Comparison of ENCODE assay signal across 3 cellular contexts in the genomic region with DNA sequence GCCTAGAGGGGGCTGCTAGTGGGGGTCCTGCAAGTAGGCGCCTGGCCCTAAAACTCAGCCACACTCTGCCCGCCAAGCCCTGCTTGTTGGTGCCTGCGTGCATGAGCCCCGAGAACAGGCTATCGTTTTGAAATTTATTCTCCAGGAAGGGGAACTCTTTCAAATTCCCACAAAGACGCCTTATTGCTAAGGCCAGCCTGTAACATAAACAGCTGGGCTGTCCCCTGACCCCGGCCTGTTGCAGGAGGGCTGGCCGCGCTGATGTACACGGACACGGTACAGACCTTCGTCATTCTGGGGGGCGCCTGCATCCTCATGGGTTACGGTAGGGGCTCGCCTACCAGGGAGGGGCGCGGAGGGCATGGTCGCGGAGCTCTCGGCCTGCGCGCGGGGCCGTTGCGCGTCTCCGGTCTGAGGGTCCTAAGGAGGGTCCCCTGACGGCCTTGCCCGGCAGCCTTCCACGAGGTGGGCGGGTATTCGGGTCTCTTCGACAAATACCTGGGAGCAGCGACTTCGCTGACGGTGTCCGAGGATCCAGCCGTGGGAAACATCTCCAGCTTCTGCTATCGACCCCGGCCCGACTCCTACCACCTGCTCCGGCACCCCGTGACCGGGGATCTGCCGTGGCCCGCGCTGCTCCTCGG.
TF ChIP-seq lines count a peak whose summit lies in the region.

No MANE protein-coding gene starts in this region.

TF ChIP-seq in SK-N-SH, 30 proteins besides CTCF, POLR2A, EP300 and RAD21:
- no peak for TF ChIP-seq GABPA (IDR thresholded peaks at IDR 0.05; ENCODE audit: low read depth)
- TF ChIP-seq SMC3 (IDR thresholded peaks at IDR 0.05; ENCODE audit: low read depth, low read length): no peak
- no peak for TF ChIP-seq JUND (IDR thresholded peaks at IDR 0.05)
- TF ChIP-seq FOXM1 (IDR thresholded peaks at IDR 0.05; ENCODE audit: low read depth): no peak
- TF ChIP-seq RCOR1 (IDR thresholded peaks at IDR 0.05; ENCODE audit: low read length): no peak
- TF ChIP-seq, protein P1, sequence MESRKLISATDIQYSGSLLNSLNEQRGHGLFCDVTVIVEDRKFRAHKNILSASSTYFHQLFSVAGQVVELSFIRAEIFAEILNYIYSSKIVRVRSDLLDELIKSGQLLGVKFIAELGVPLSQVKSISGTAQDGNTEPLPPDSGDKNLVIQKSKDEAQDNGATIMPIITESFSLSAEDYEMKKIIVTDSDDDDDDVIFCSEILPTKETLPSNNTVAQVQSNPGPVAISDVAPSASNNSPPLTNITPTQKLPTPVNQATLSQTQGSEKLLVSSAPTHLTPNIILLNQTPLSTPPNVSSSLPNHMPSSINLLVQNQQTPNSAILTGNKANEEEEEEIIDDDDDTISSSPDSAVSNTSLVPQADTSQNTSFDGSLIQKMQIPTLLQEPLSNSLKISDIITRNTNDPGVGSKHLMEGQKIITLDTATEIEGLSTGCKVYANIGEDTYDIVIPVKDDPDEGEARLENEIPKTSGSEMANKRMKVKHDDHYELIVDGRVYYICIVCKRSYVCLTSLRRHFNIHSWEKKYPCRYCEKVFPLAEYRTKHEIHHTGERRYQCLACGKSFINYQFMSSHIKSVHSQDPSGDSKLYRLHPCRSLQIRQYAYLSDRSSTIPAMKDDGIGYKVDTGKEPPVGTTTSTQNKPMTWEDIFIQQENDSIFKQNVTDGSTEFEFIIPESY (IDR thresholded peaks at IDR 0.05; ENCODE audit: borderline replicate concordance, low read depth): no peak
- TF ChIP-seq NFIC (IDR thresholded peaks at IDR 0.05; ENCODE audit: borderline replicate concordance): no peak
- TF ChIP-seq, protein P2, sequence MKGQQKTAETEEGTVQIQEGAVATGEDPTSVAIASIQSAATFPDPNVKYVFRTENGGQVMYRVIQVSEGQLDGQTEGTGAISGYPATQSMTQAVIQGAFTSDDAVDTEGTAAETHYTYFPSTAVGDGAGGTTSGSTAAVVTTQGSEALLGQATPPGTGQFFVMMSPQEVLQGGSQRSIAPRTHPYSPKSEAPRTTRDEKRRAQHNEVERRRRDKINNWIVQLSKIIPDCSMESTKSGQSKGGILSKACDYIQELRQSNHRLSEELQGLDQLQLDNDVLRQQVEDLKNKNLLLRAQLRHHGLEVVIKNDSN (IDR thresholded peaks at IDR 0.05; ENCODE audit: borderline replicate concordance, low read depth): no peak
- no peak for TF ChIP-seq GATA2 (CRISPR knock-in tag; IDR thresholded peaks at IDR 0.05)

TF ChIP-seq in SK-N-SH treated with all-trans-retinoic acid at 6 μM for 48 hours, 23 proteins besides CTCF, POLR2A, EP300 and RAD21 (continues in another document):
- TF ChIP-seq ZFP3 (CRISPR knock-in tag; IDR thresholded peaks at IDR 0.05) (no peak), SNAI2 (CRISPR knock-in tag; IDR thresholded peaks at IDR 0.05) (no peak), BACH2 (CRISPR knock-in tag; IDR thresholded peaks at IDR 0.05; ENCODE audit: borderline replicate concordance) (no peak), ZNF8 (CRISPR knock-in tag; IDR thresholded peaks at IDR 0.05) (no peak), CSDC2 (CRISPR knock-in tag; IDR thresholded peaks at IDR 0.05) (no peak), ARNTL (CRISPR knock-in tag; IDR thresholded peaks at IDR 0.05; ENCODE audit: borderline replicate concordance, low read depth) (no peak), ZNF565 (CRISPR knock-in tag; conservative IDR thresholded peaks at IDR 0.05; ENCODE audit: low read depth) (no peak), ZFP30 (CRISPR knock-in tag; IDR thresholded peaks at IDR 0.05) (no peak)
- TF ChIP-seq, protein P3, sequence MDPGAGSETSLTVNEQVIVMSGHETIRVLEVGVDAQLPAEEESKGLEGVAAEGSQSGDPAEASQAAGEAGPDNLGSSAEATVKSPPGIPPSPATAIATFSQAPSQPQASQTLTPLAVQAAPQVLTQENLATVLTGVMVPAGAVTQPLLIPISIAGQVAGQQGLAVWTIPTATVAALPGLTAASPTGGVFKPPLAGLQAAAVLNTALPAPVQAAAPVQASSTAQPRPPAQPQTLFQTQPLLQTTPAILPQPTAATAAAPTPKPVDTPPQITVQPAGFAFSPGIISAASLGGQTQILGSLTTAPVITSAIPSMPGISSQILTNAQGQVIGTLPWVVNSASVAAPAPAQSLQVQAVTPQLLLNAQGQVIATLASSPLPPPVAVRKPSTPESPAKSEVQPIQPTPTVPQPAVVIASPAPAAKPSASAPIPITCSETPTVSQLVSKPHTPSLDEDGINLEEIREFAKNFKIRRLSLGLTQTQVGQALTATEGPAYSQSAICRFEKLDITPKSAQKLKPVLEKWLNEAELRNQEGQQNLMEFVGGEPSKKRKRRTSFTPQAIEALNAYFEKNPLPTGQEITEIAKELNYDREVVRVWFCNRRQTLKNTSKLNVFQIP (CRISPR knock-in tag; IDR thresholded peaks at IDR 0.05; ENCODE audit: borderline replicate concordance, low read depth): no peak
- TF ChIP-seq, protein P4, sequence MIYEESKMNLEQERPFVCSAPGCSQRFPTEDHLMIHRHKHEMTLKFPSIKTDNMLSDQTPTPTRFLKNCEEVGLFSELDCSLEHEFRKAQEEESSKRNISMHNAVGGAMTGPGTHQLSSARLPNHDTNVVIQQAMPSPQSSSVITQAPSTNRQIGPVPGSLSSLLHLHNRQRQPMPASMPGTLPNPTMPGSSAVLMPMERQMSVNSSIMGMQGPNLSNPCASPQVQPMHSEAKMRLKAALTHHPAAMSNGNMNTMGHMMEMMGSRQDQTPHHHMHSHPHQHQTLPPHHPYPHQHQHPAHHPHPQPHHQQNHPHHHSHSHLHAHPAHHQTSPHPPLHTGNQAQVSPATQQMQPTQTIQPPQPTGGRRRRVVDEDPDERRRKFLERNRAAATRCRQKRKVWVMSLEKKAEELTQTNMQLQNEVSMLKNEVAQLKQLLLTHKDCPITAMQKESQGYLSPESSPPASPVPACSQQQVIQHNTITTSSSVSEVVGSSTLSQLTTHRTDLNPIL (CRISPR knock-in tag; IDR thresholded peaks at IDR 0.05; ENCODE audit: low read depth): no peak
- TF ChIP-seq, protein P5, sequence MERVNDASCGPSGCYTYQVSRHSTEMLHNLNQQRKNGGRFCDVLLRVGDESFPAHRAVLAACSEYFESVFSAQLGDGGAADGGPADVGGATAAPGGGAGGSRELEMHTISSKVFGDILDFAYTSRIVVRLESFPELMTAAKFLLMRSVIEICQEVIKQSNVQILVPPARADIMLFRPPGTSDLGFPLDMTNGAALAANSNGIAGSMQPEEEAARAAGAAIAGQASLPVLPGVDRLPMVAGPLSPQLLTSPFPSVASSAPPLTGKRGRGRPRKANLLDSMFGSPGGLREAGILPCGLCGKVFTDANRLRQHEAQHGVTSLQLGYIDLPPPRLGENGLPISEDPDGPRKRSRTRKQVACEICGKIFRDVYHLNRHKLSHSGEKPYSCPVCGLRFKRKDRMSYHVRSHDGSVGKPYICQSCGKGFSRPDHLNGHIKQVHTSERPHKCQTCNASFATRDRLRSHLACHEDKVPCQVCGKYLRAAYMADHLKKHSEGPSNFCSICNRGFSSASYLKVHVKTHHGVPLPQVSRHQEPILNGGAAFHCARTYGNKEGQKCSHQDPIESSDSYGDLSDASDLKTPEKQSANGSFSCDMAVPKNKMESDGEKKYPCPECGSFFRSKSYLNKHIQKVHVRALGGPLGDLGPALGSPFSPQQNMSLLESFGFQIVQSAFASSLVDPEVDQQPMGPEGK (CRISPR knock-in tag; IDR thresholded peaks at IDR 0.05; ENCODE audit: borderline replicate concordance): no peak
- TF ChIP-seq, protein P6, sequence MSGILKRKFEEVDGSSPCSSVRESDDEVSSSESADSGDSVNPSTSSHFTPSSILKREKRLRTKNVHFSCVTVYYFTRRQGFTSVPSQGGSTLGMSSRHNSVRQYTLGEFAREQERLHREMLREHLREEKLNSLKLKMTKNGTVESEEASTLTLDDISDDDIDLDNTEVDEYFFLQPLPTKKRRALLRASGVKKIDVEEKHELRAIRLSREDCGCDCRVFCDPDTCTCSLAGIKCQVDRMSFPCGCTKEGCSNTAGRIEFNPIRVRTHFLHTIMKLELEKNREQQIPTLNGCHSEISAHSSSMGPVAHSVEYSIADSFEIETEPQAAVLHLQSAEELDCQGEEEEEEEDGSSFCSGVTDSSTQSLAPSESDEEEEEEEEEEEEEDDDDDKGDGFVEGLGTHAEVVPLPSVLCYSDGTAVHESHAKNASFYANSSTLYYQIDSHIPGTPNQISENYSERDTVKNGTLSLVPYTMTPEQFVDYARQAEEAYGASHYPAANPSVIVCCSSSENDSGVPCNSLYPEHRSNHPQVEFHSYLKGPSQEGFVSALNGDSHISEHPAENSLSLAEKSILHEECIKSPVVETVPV (CRISPR knock-in tag; IDR thresholded peaks at IDR 0.05): no peak

TF ChIP-seq in HepG2, 621 proteins besides CTCF, POLR2A, EP300 and RAD21:
- TF ChIP-seq ZSCAN29 (CRISPR knock-in tag; conservative IDR thresholded peaks at IDR 0.05): no peak
- TF ChIP-seq ZC3H13 (CRISPR knock-in tag; IDR thresholded peaks at IDR 0.05): peak; percentile 49; the same call in 1 of the 2 replicates
- TF ChIP-seq, protein P7, sequence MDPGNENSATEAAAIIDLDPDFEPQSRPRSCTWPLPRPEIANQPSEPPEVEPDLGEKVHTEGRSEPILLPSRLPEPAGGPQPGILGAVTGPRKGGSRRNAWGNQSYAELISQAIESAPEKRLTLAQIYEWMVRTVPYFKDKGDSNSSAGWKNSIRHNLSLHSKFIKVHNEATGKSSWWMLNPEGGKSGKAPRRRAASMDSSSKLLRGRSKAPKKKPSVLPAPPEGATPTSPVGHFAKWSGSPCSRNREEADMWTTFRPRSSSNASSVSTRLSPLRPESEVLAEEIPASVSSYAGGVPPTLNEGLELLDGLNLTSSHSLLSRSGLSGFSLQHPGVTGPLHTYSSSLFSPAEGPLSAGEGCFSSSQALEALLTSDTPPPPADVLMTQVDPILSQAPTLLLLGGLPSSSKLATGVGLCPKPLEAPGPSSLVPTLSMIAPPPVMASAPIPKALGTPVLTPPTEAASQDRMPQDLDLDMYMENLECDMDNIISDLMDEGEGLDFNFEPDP (CRISPR knock-in tag; conservative IDR thresholded peaks at IDR 0.05): no peak
- no peak for TF ChIP-seq ZNF781 (CRISPR knock-in tag; IDR thresholded peaks at IDR 0.05; ENCODE audit: borderline replicate concordance, not compliant biosample characterization)
- TF ChIP-seq AGO2 (optimal IDR thresholded peaks at IDR 0.05; ENCODE audit: low read depth, low read length): peak; percentile 13
- TF ChIP-seq EED (CRISPR knock-in tag; IDR thresholded peaks at IDR 0.05): no peak
- TF ChIP-seq AGO1 (IDR thresholded peaks at IDR 0.05; ENCODE audit: low read depth, low read length, poor library complexity, severe bottlenecking): peak; percentile 12
- TF ChIP-seq AKAP8 (CRISPR knock-in tag; IDR thresholded peaks at IDR 0.05): 0 out of 2 replicates have a peak, but pooled peaks have one; percentile 43
- TF ChIP-seq, protein P8, sequence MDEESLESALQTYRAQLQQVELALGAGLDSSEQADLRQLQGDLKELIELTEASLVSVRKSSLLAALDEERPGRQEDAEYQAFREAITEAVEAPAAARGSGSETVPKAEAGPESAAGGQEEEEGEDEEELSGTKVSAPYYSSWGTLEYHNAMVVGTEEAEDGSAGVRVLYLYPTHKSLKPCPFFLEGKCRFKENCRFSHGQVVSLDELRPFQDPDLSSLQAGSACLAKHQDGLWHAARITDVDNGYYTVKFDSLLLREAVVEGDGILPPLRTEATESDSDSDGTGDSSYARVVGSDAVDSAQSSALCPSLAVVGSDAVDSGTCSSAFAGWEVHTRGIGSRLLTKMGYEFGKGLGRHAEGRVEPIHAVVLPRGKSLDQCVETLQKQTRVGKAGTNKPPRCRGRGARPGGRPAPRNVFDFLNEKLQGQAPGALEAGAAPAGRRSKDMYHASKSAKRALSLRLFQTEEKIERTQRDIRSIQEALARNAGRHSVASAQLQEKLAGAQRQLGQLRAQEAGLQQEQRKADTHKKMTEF (CRISPR knock-in tag; IDR thresholded peaks at IDR 0.05): no peak
- TF ChIP-seq PRMT3 (CRISPR knock-in tag; IDR thresholded peaks at IDR 0.05; ENCODE audit: borderline replicate concordance, low read depth): 0 out of 2 replicates have a peak, but pooled peaks have one; percentile 22
- TF ChIP-seq MXI1 (IDR thresholded peaks at IDR 0.05; ENCODE audit: borderline replicate concordance, low read depth, low read length): no peak
